Comparison of ENCODE assay signal across 8 cellular contexts in genomic region chr3:97764186-97765055, GRCh38. TPM values are rescaled to one million over a fixed set of nuclear protein-coding genes. Genes with fewer than 3 reads are reported as not detected.
DNase-seq lines count a peak whose midpoint lies in the region; ATAC-seq and TF ChIP-seq lines count a peak whose summit lies in the region.

Gene ARL6, plus strand, starts transcription at chr3:97764758. Its CDS starts 3,350 bp downstream, at chr3:97768108.

- H3K9me3 ChIP-seq in HUES64 (ENCODE audit: insufficient read depth, low read depth, low read length), result no peaks in the 10 kb centered on the region
- H3K9me3 ChIP-seq in OCI-LY1 (ENCODE audit: low read length), result no peaks in the 10 kb centered on the region
- no peaks in the 10 kb centered on the region for H3K9me3 ChIP-seq in mononuclear cell (ENCODE audit: low read depth, low read length)

- TF ChIP-seq CTCF in OCI-LY1 (IDR thresholded peaks at IDR 0.05; ENCODE audit: low read length) (no peak), epithelial cell of esophagus (IDR thresholded peaks at IDR 0.05; ENCODE audit: insufficient read depth, low read depth, low read length, missing control alignments) (peak; percentile 19)

- WGBS in HUES64, result under 1% methylated on average over 52 of the region's 52 CpGs

- H3K27me3 ChIP-seq in HUES64 (ENCODE audit: insufficient read depth, low read length) (no peaks in the 10 kb centered on the region), OCI-LY1 (ENCODE audit: insufficient read depth, low read length) (no peaks in the 10 kb centered on the region), mononuclear cell (ENCODE audit: insufficient read depth, low read length) (no peaks in the 10 kb centered on the region)

- peak; percentile 97 for ATAC-seq in GM21515 (IDR thresholded peaks at IDR 0.05; ENCODE audit: unreplicated experiment)

- no peaks in the 10 kb centered on the region for H3K79me2 ChIP-seq in OCI-LY1 (ENCODE audit: insufficient read depth, low read length)

- H3K9ac ChIP-seq in HUES64 (ENCODE audit: low read depth, low read length) (peak within 1 kb of the TSS; percentile 63), OCI-LY1 (ENCODE audit: low read length) (peak within 1 kb of the TSS; percentile 62)

- peak within 1 kb of the TSS; percentile 73 for H3K4me2 ChIP-seq in OCI-LY1 (ENCODE audit: low read length)

- peak within 1 kb of the TSS; percentile 93 for H3K4me3 ChIP-seq in HUES64 (ENCODE audit: low read length)
- peak within 1 kb of the TSS; percentile 71 for H3K4me3 ChIP-seq in OCI-LY1 (ENCODE audit: low read depth, low read length, poor library complexity, severe bottlenecking)
- H3K4me3 ChIP-seq in epithelial cell of esophagus (ENCODE audit: low read length), result peak within 1 kb of the TSS; percentile 67
- H3K4me3 ChIP-seq in mononuclear cell (ENCODE audit: low read length), result peak within 1 kb of the TSS; percentile 65

- H3K4me1 ChIP-seq in HUES64 (ENCODE audit: insufficient read depth, low read length) (peaks cover 17% of the 10 kb centered on the region), OCI-LY1 (ENCODE audit: insufficient read depth, low read length, severe bottlenecking) (peaks cover 27% of the 10 kb centered on the region), mononuclear cell (ENCODE audit: insufficient read depth, low read length) (peaks cover 15% of the 10 kb centered on the region)

- H2AFZ ChIP-seq in OCI-LY1 (ENCODE audit: low read length), result peak within 1 kb of the TSS; percentile 65

- no peaks in the 10 kb centered on the region for H4K20me1 ChIP-seq in OCI-LY1 (ENCODE audit: insufficient read depth, low read length)

- peaks cover 12% of the 10 kb centered on the region for H3K36me3 ChIP-seq in HUES64 (ENCODE audit: insufficient read depth, low read length)
- no peaks in the 10 kb centered on the region; the same call in 1 of the 2 replicates for H3K36me3 ChIP-seq in OCI-LY1 (ENCODE audit: insufficient read depth, low read length)

- no peaks in the 10 kb centered on the region for H3F3A ChIP-seq in OCI-LY1 (ENCODE audit: insufficient read depth, low read length)

- H3K9me2 ChIP-seq in OCI-LY1 (ENCODE audit: low read depth, low read length), result no peaks in the 10 kb centered on the region

- DNase-seq in DMS 273 treated with DMSO at 0.1 percent for 48 hours (lab: John Stamatoyannopoulos, UW) (peak; percentile 97), activated T-cell treated with anti-CD3 and anti-CD28 coated beads for 1 hour (ENCODE audit: low read depth) (peak; percentile 56), epithelial cell of esophagus (ENCODE audit: low read depth) (peak; percentile 85)
- peak; percentile 54 to 61 for DNase-seq in stimulated activated CD8-positive, alpha-beta memory T cell treated with anti-CD3 and anti-CD28 coated beads, Interleukin-2, amount 100 ng/mL, for 48 hours (ENCODE audit: low read depth in 2 of 2)

- peak within 1 kb of the TSS; percentile 62; the same call in 1 of the 2 replicates for H3K27ac ChIP-seq in HUES64 (ENCODE audit: low read depth, low read length)
- peak within 1 kb of the TSS; percentile 11 for H3K27ac ChIP-seq in OCI-LY1 (ENCODE audit: low read depth, low read length, poor library complexity, severe bottlenecking)

RNA-seq across cellular contexts. Expression of gene ARL6, which starts in this region (rescaled TPM):
- 5.1 TPM for polyA plus RNA-seq in HUES64 (2013, experiment 1 of 2)
- polyA plus RNA-seq in HUES64 (2013, experiment 2 of 2), result 5.0 TPM
- total RNA-seq in mononuclear cell, result 1.4 TPM

Comparison
In these comparisons a context has a peak if more than half of its experiments do, and no peak if none do; other contexts are left out.
1. Peak in every context shown above with its lines: DNase-seq, ATAC-seq, H3K4me3 ChIP-seq and H3K27ac ChIP-seq.